17 cellular contexts compared by ENCODE assay signal in genomic region chr15:77714555-77714954, GRCh38.
A peak's percentile ranks its signal among the peaks of the same experiment; 100 is the strongest.
DNase-seq lines count a peak whose midpoint lies in the region; ATAC-seq, FAIRE-seq and TF ChIP-seq lines count a peak whose summit lies in the region.
"Had no signal": no experiment of that assay in that cellular context is flagged by ENCODE, and none has a peak within 500 bp of the region (broad histone marks: within the 10 kb centered on the region; RNA-seq: fewer than 3 reads in every experiment).

No MANE protein-coding gene starts in this region.

- CTCF ChIA-PET in HEK293 (lab: Yijun Ruan, JAX): no interaction called here

- H3K9me3 ChIP-seq in HEK293 (ENCODE audit: control insufficient read depth, insufficient read depth, low read depth, low read length) (no peaks in the 10 kb centered on the region), neuronal stem cell (replicated peaks in 1 of 2; ENCODE audit: control insufficient read depth in 2 of 2, insufficient read depth in 1 of 2, low read depth in 1 of 2, low read length in 2 of 2) (no peaks in the 10 kb centered on the region), pancreas (no peaks in the 10 kb centered on the region)
- H3K9me3 ChIP-seq: Caco-2, HAP-1 had no signal

- no peak overlapping the region for H2AK5ac ChIP-seq in neuronal stem cell (ENCODE audit: low read depth, low read length)

- no peaks in the 10 kb centered on the region for H3K9me3 Mint-ChIP-seq in nephron progenitor cell
- H3K9me3 Mint-ChIP-seq: CD4-positive, alpha-beta T cell; IgD-negative memory B cell had no signal

- peaks cover 41% of the 10 kb centered on the region for H3K4me1 Mint-ChIP-seq in nephron progenitor cell

- no peaks in the 10 kb centered on the region for H3K36me3 Mint-ChIP-seq in nephron progenitor cell (ENCODE audit: low read depth)
- H3K36me3 Mint-ChIP-seq: IgD-negative memory B cell had no signal

- H3K14ac ChIP-seq in neuronal stem cell (ENCODE audit: low read length): no peak overlapping the region

- H2BK15ac ChIP-seq in neuronal stem cell (ENCODE audit: low read length): no peak overlapping the region

- no peak overlapping the region for H4K91ac ChIP-seq in neuronal stem cell (ENCODE audit: low read depth, low read length, poor library complexity)

- H3K9ac ChIP-seq in neuronal stem cell (ENCODE audit: low read depth, low read length, poor library complexity): no peak overlapping the region

- no peak for FAIRE-seq in pancreas (lab: Jason Lieb, UNC)
- FAIRE-seq: D721Med, G401.6, GM12891, GM19239, HTR-8/SVneo had no signal

- DNase-seq in neuronal stem cell (ENCODE audit: low spot score) (no peak), pancreas (no peak), T1000 (lab: John Stamatoyannopoulos, UW) (no peak), nephron progenitor cell (no peak), foreskin fibroblast (no peak)
- DNase-seq: ACHN; Caco-2; CD4-positive, alpha-beta T cell had no signal

- POLR2A ChIA-PET in HEK293 (lab: Yijun Ruan, JAX): no interaction called here

- H4K8ac ChIP-seq in neuronal stem cell (ENCODE audit: low read depth, low read length): peak overlapping the region; percentile 68

- H3K4me2 ChIP-seq in neuronal stem cell (ENCODE audit: insufficient read depth, low read length, poor library complexity, severe bottlenecking): no peak overlapping the region

- peaks cover 3% of the 10 kb centered on the region for H3K79me1 ChIP-seq in neuronal stem cell (ENCODE audit: low read depth, low read length)

- no peak for ATAC-seq in pancreas

- H2AFZ ChIP-seq in neuronal stem cell (ENCODE audit: low read length): no peak overlapping the region

- TF ChIP-seq CTCF in HEK293 (tag by site-specific recombination; IDR thresholded peaks at IDR 0.05) (no peak), pancreas (IDR thresholded peaks at IDR 0.05) (no peak), nephron progenitor cell (IDR thresholded peaks at IDR 0.05) (no peak), foreskin fibroblast (IDR thresholded peaks at IDR 0.05; ENCODE audit: low read depth, low read length) (no peak)

- H3K4me1 ChIP-seq in HEK293 (ENCODE audit: control insufficient read depth, insufficient read depth, low read length) (no peaks in the 10 kb centered on the region), neuronal stem cell (ENCODE audit: control insufficient read depth in 2 of 2, insufficient read depth in 1 of 2, low read depth in 1 of 2, low read length in 2 of 2) (peaks cover 0 to 8% of the 10 kb centered on the region in 2 donors), pancreas (no peaks in the 10 kb centered on the region)
- H3K4me1 ChIP-seq: Caco-2, HAP-1 had no signal

- no peak overlapping the region for H3K4ac ChIP-seq in neuronal stem cell (ENCODE audit: low read length)

- H3K27me3 Mint-ChIP-seq in nephron progenitor cell (ENCODE audit: low read depth, poor library complexity): peaks cover 28% of the 10 kb centered on the region

- no peak overlapping the region for H3K27ac ChIP-seq in HEK293 (ENCODE audit: extremely low read depth, low read depth, low read length)
- H3K27ac ChIP-seq in angular gyrus (ENCODE audit: low read depth, low read length): peak overlapping the region; percentile 32
- no peak overlapping the region for H3K27ac ChIP-seq in neuronal stem cell (replicated peaks; ENCODE audit: low read length)
- no peak overlapping the region for H3K27ac ChIP-seq in pancreas

- H3K4me3 ChIP-seq in HEK293 (ENCODE audit: low read depth, low read length): no peak overlapping the region
- no peak overlapping the region for H3K4me3 ChIP-seq in neuronal stem cell (ENCODE audit: low read length in 2 of 2)
- H3K4me3 ChIP-seq in pancreas: no peak overlapping the region
- no peak overlapping the region for H3K4me3 ChIP-seq in foreskin fibroblast (ENCODE audit: low read depth in 1 of 2, low read length in 2 of 2)
- H3K4me3 ChIP-seq: HAP-1 had no signal

- H3K18ac ChIP-seq in neuronal stem cell (ENCODE audit: low read length): peak overlapping the region; percentile 48

- H3K4me3 Mint-ChIP-seq in nephron progenitor cell: no peak overlapping the region
- H3K4me3 Mint-ChIP-seq: CD4-positive, alpha-beta T cell; IgD-negative memory B cell had no signal

- H3K27me3 ChIP-seq in neuronal stem cell (ENCODE audit: control insufficient read depth in 3 of 3, insufficient read depth in 3 of 3, low read depth in 1 of 3, low read length in 3 of 3) (peaks cover 0 to 23% (median 0%) of the 10 kb centered on the region in 3 experiments), pancreas (peaks cover 0 to 4% (median 0%) of the 10 kb centered on the region in 4 donors)

- no peak overlapping the region for H2BK12ac ChIP-seq in neuronal stem cell (ENCODE audit: low read length)

- H3K36me3 ChIP-seq in HEK293 (ENCODE audit: control insufficient read depth in 2 of 2, insufficient read depth in 1 of 2, low read length in 2 of 2): no peaks in the 10 kb centered on the region
- no peaks in the 10 kb centered on the region for H3K36me3 ChIP-seq in neuronal stem cell (replicated peaks in 1 of 2; ENCODE audit: control insufficient read depth in 2 of 2, insufficient read depth in 2 of 2, low read length in 2 of 2)
- H3K36me3 ChIP-seq in pancreas: no peaks in the 10 kb centered on the region
- H3K36me3 ChIP-seq: HAP-1 had no signal

- peak overlapping the region; percentile 39 for H3K23ac ChIP-seq in neuronal stem cell (ENCODE audit: low read depth, low read length, poor library complexity)

- H2BK5ac ChIP-seq in neuronal stem cell (ENCODE audit: low read length): no peak overlapping the region

- no CpG with 5 or more reads among the region's 13 CpGs for WGBS in neuronal stem cell (ENCODE audit: extremely low coverage in 2 of 2, insufficient read length in 2 of 2, insufficient replicate concordance in 1 of 2), 2 donors
- WGBS in pancreas, 2 donors: 65 to 71% methylated on average over 13 of the region's 13 CpGs

- no peak overlapping the region for H2BK120ac ChIP-seq in neuronal stem cell (ENCODE audit: low read depth, low read length)

- intact Hi-C loops in pancreas (cut with DNase I): no loop called here

- no peak overlapping the region for H3K27ac Mint-ChIP-seq in nephron progenitor cell
- H3K27ac Mint-ChIP-seq: CD4-positive, alpha-beta T cell; IgD-negative memory B cell had no signal

TF ChIP-seq in HEK293, 187 proteins besides CTCF, POLR2A, EP300 and RAD21 (continues in another document):
- TF ChIP-seq ZBTB11 (tag by site-specific recombination; conservative IDR thresholded peaks at IDR 0.05; ENCODE audit: low read depth): no peak
- TF ChIP-seq ZNF223 (tag by site-specific recombination; IDR thresholded peaks at IDR 0.05): no peak
- TF ChIP-seq OSR2 (tag by site-specific recombination; IDR thresholded peaks at IDR 0.05): no peak
